In genomic region chr16:57013268-57013667, GRCh38 we compare ENCODE assay signal across 10 cellular contexts. TPM values are rescaled to one million over a fixed set of nuclear protein-coding genes. Genes with fewer than 3 reads are reported as not detected.
A peak's percentile ranks its signal among the peaks of the same experiment; 100 is the strongest.
DNase-seq lines count a peak whose midpoint lies in the region; ATAC-seq lines count a peak whose summit lies in the region.
"Had no signal": no experiment of that assay in that cellular context is flagged by ENCODE, and none has a peak within 500 bp of the region (broad histone marks: within the 10 kb centered on the region; RNA-seq: fewer than 3 reads in every experiment).

No MANE protein-coding gene starts in this region.

- peaks cover 11% of the 10 kb centered on the region for H3K36me3 Mint-ChIP-seq in natural killer cell treated with Interleukin-12 subunit alpha and Interleukin-12 subunit beta and Interleukin-15 and Interleukin-18, amount 100 ng/mL, for 72 hours

- H3K27me3 Mint-ChIP-seq in natural killer cell treated with Interleukin-12 subunit alpha and Interleukin-12 subunit beta and Interleukin-15 and Interleukin-18, amount 100 ng/mL, for 72 hours = no peaks in the 10 kb centered on the region

- in situ Hi-C loops in ACHN (cut with HindIII; ENCODE audit: low pct_ligation_motif_present, low pct_unique_long_range_greater_than_20kb, low sequenced_read_pairs) = no loop called here

- peak overlapping the region; percentile 68 for H3K4me3 Mint-ChIP-seq in natural killer cell treated with Interleukin-12 subunit alpha and Interleukin-12 subunit beta and Interleukin-15 and Interleukin-18, amount 100 ng/mL, for 72 hours

- DNase-seq in EL (peak; percentile 77), M059J (ENCODE audit: low read depth) (peak; percentile 93), astrocyte of the hippocampus (ENCODE audit: low read depth, low spot score) (peak; percentile 68), DMS153 (lab: John Stamatoyannopoulos, UW) (no peak), ACHN (no peak)
- DNase-seq in natural killer cell treated with Interleukin-12 subunit alpha and Interleukin-12 subunit beta and Interleukin-15 and Interleukin-18, amount 100 ng/mL, for 72 hours (ENCODE audit: low spot score) = no peak
- DNase-seq: aorta, NCI-H1436 treated with DMSO at 0.1 percent for 48 hours had no signal

- peaks cover 54 to 69% of the 10 kb centered on the region in 2 donors for H3K4me1 Mint-ChIP-seq in natural killer cell treated with Interleukin-12 subunit alpha and Interleukin-12 subunit beta and Interleukin-15 and Interleukin-18, amount 100 ng/mL, for 72 hours (ENCODE audit: low read depth in 2 of 2)

- no peak for ATAC-seq in natural killer cell treated with Interleukin-12 subunit alpha and Interleukin-12 subunit beta and Interleukin-15 and Interleukin-18, amount 100 ng/mL, for 72 hours
- no peak for ATAC-seq in GM21786 (IDR thresholded peaks at IDR 0.05; ENCODE audit: unreplicated experiment)
- ATAC-seq: left lobe of liver had no signal

- peak overlapping the region; percentile 94 for H3K27ac Mint-ChIP-seq in natural killer cell treated with Interleukin-12 subunit alpha and Interleukin-12 subunit beta and Interleukin-15 and Interleukin-18, amount 100 ng/mL, for 72 hours

- H3K9me3 Mint-ChIP-seq in natural killer cell treated with Interleukin-12 subunit alpha and Interleukin-12 subunit beta and Interleukin-15 and Interleukin-18, amount 100 ng/mL, for 72 hours = no peaks in the 10 kb centered on the region

RNA-seq across cellular contexts. Expression of gene NLRC5, which starts 23.9 kb away (rescaled TPM):
- total RNA-seq in M059J (2014; rRNA removed; shearing (Covaris generic)) = 25.2 and 31.1 TPM in 2 replicates
- 100 to 1,000 TPM; 190 to 316 TPM for total RNA-seq in natural killer cell treated with Interleukin-12 subunit alpha and Interleukin-12 subunit beta and Interleukin-15 and Interleukin-18, amount 100 ng/mL, for 72 hours

RNA-seq across cellular contexts. Expression of gene CETP, which starts 51.5 kb away (rescaled TPM):
- total RNA-seq in M059J (2014; rRNA removed; shearing (Covaris generic)) = not detected in 2 replicates
- not detected for total RNA-seq in natural killer cell treated with Interleukin-12 subunit alpha and Interleukin-12 subunit beta and Interleukin-15 and Interleukin-18, amount 100 ng/mL, for 72 hours

Comparison
In these comparisons a context has a peak if more than half of its experiments do, and no peak if none do; other contexts are left out.
1. DNase-seq: peak in EL (single experiment), M059J (single experiment) and astrocyte of the hippocampus (single experiment); none in natural killer cell treated with Interleukin-12 subunit alpha and Interleukin-12 subunit beta and Interleukin-15 and Interleukin-18, amount 100 ng/mL, for 72 hours (single experiment), DMS153 (single experiment) and ACHN (single experiment).